11 cellular contexts compared by ENCODE assay signal in the genomic region with DNA sequence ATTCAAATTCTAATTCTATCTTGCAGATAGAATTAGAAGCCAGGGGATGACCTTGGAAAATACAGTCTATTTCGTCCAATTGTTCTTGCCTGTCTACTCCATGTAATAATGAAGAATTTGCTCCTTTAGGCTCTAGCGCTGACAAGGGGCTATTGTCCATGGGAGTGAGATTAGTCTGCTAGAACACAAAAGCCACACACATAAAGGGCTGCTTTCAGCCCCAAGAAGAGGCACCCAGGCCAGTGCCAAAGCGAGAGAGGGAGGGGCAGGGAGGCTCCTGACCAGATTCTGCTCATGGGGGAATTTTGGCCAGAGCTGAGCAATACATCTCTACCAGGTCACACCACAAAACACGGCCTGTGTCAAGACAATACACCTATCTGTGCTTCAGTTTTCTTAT.
"Had no signal": no experiment of that assay in that cellular context is flagged by ENCODE, and none has a peak within 500 bp of the region (broad histone marks: within the 10 kb centered on the region; RNA-seq: fewer than 3 reads in every experiment).

No MANE protein-coding gene starts in this region.

- H3K27ac ChIP-seq: ovary, SK-N-MC had no signal

- ATAC-seq: activated naive CD8-positive, alpha-beta T cell treated with anti-CD3 and anti-CD28 coated beads, Interleukin-2, amount 50 U/mL, for 24 hours; stimulated activated naive B cell treated with anti-CD40 and anti-IgM and Interleukin-4, amounts not matched to agents 10 μg/mL and 1 μg/mL and 100 μg/mL, for 72 hours had no signal

- DNase-seq: activated CD4-positive, alpha-beta T cell treated with anti-CD3 and anti-CD28 coated beads, Interleukin-2, amount 10 ng/mL, durations not matched to agents 24 days and 14 days; activated CD4-positive, CD25-positive, alpha-beta regulatory T cell; activated CD8-positive, alpha-beta memory T cell treated with anti-CD3 and anti-CD28 coated beads, Interleukin-2, amount 50 U/mL, for 48 hours; activated naive CD4-positive, alpha-beta T cell; activated naive CD8-positive, alpha-beta T cell treated with anti-CD3 and anti-CD28 coated beads, Interleukin-2, amount 50 U/mL, for 24 hours; ovary; retina; stimulated activated CD4-positive, alpha-beta T cell treated with anti-CD3 and anti-CD28 coated beads, Interleukin-4, amount 100 ng/mL, for 1 hour; stimulated activated naive B cell treated with anti-CD40 and anti-IgM and Interleukin-4, amounts not matched to agents 10 μg/mL and 1 μg/mL and 100 μg/mL, for 72 hours; trophoblast cell had no signal
